9 cellular contexts compared by ENCODE assay signal in the genomic region with DNA sequence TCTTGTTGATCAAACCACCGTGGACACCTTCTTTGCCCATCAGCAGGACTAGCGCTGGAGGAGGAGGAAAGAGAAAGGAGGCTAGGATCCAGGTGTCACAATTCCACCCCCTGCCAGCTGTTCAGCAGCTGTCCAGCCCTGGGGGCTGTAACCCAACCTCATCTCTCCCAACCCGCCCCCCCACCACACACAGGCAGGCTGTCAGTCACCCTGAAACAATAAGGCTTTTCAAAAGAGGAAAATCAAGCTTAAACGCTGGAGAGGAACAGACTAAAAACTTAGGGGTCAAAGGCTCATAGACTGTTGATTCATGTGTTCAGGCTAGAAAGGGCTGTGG. TPM values are rescaled to one million over a fixed set of nuclear protein-coding genes. Genes with fewer than 3 reads are reported as not detected.
DNase-seq lines count a peak whose midpoint lies in the region; FAIRE-seq and TF ChIP-seq lines count a peak whose summit lies in the region.
"Had no signal": no experiment of that assay in that cellular context is flagged by ENCODE, and none has a peak within 500 bp of the region (broad histone marks: within the 10 kb centered on the region; RNA-seq: fewer than 3 reads in every experiment).

No MANE protein-coding gene starts in this region.

- peaks cover 67% of the 10 kb centered on the region for H3F3A ChIP-seq in DOHH2 (ENCODE audit: control insufficient read depth, insufficient read depth)

- H3K27ac ChIP-seq in DOHH2 (ENCODE audit: low read depth, low read length), result peak overlapping the region; percentile 99
- peak overlapping the region; percentile 99 for H3K27ac ChIP-seq in OCI-LY7 (ENCODE audit: low read depth, low read length, poor library complexity, severe bottlenecking)
- no peak overlapping the region for H3K27ac ChIP-seq in endothelial cell of umbilical vein (ENCODE audit: insufficient read depth, low read depth, low read length)
- H3K27ac ChIP-seq in substantia nigra (ENCODE audit: low read depth, low read length, poor library complexity, severe bottlenecking), result no peak overlapping the region

- peaks cover 33% of the 10 kb centered on the region for H3K4me1 Mint-ChIP-seq in progenitor cell of endocrine pancreas (ENCODE audit: low read depth)

- peak; percentile 35 for FAIRE-seq in endothelial cell of umbilical vein (lab: Jason Lieb, UNC)
- FAIRE-seq: islet of Langerhans had no signal

- no peak for TF ChIP-seq POLR2A in endothelial cell of umbilical vein (IDR thresholded peaks at IDR 0.05; ENCODE audit: low read depth, low read length)

- peak overlapping the region; percentile 93 for H3K4me3 ChIP-seq in DOHH2 (ENCODE audit: low read length)
- H3K4me3 ChIP-seq in OCI-LY7 (ENCODE audit: low read depth, low read length, poor library complexity, severe bottlenecking), result peak overlapping the region; percentile 100
- peak overlapping the region in 2 of 3 experiments; percentile 4 to 86 for H3K4me3 ChIP-seq in endothelial cell of umbilical vein (replicated peaks in 1 of 3; ENCODE audit: insufficient read depth in 1 of 3, low read depth in 1 of 3, low read length in 3 of 3)

- peaks cover 13% of the 10 kb centered on the region; the same call in 1 of the 2 replicates for H4K20me1 ChIP-seq in DOHH2 (ENCODE audit: control insufficient read depth, insufficient read depth, low read depth, low read length)
- H4K20me1 ChIP-seq in OCI-LY7 (ENCODE audit: insufficient read depth, low read length), result peaks cover 19% of the 10 kb centered on the region
- no peaks in the 10 kb centered on the region for H4K20me1 ChIP-seq in endothelial cell of umbilical vein (replicated peaks; ENCODE audit: control insufficient read depth, extremely low read depth, insufficient read depth, low read length)

- H3K36me3 Mint-ChIP-seq in progenitor cell of endocrine pancreas (ENCODE audit: insufficient read depth), result peaks cover 8% of the 10 kb centered on the region

- peak overlapping the region; percentile 85 for H3K4me3 Mint-ChIP-seq in progenitor cell of endocrine pancreas (ENCODE audit: low read depth)

- CTCF ChIA-PET in OCI-LY7 (lab: Charles Lee; ENCODE audit: unreplicated experiment) (no interaction called here), endothelial cell of umbilical vein (lab: Charles Lee) (interaction anchor here (0.9 to 2.0 kb wide), 3 partner anchors 21 to 42 kb away, joined by 3 to 8 read pairs (median 4); partner anchors contain the start of genes CAMTA2 and SPAG7)

- H3K79me2 ChIP-seq in DOHH2 (ENCODE audit: control insufficient read depth, low read length), result peaks cover 83% of the 10 kb centered on the region
- peaks cover 69% of the 10 kb centered on the region for H3K79me2 ChIP-seq in OCI-LY7 (ENCODE audit: insufficient read depth, low read depth, low read length)
- peaks cover 73% of the 10 kb centered on the region for H3K79me2 ChIP-seq in endothelial cell of umbilical vein (ENCODE audit: control insufficient read depth, insufficient read depth, low read length)

- H3K4me2 ChIP-seq in DOHH2 (ENCODE audit: low read length) (peak overlapping the region; percentile 94), OCI-LY7 (ENCODE audit: low read length) (peak overlapping the region; percentile 97), endothelial cell of umbilical vein (ENCODE audit: insufficient read depth, low read length) (peak overlapping the region; percentile 93)

- H3K36me3 ChIP-seq in DOHH2 (ENCODE audit: control insufficient read depth, low read length) (peaks cover 75% of the 10 kb centered on the region), OCI-LY7 (ENCODE audit: insufficient read depth, low read length) (peaks cover 73% of the 10 kb centered on the region), endothelial cell of umbilical vein (ENCODE audit: control insufficient read depth in 2 of 2, extremely low read depth in 1 of 2, insufficient read depth in 2 of 2, low read length in 2 of 2) (peaks cover 13 to 28% of the 10 kb centered on the region in 2 experiments)

- intact Hi-C loops in OCI-LY7 (cut with micrococcal nuclease; ENCODE audit: unreplicated experiment) (loop anchor here (10.0 kb wide), 1 partner anchor 249 kb away; the partner anchor contains the start of gene ZNF594), endothelial cell of umbilical vein (cut with micrococcal nuclease) (loop anchor here (1.0 kb wide), 1 partner anchor 40 kb away; no protein-coding TSS in a partner anchor)

- peak overlapping the region; percentile 7 for H3K9ac ChIP-seq in endothelial cell of umbilical vein (replicated peaks; ENCODE audit: extremely low read depth, insufficient read depth, low read length)

- TF ChIP-seq CTCF in DOHH2 (IDR thresholded peaks at IDR 0.05; ENCODE audit: low read depth, low read length, poor library complexity, severe bottlenecking), result no peak
- TF ChIP-seq CTCF in OCI-LY7 (conservative IDR thresholded peaks at IDR 0.05; ENCODE audit: low read length), result no peak
- no peak for TF ChIP-seq CTCF in endothelial cell of umbilical vein (IDR thresholded peaks at IDR 0.05; ENCODE audit: extremely low read depth in 1 of 2, insufficient read depth in 1 of 2, low read depth in 1 of 2, low read length in 2 of 2)
- no peak for TF ChIP-seq CTCF in progenitor cell of endocrine pancreas (IDR thresholded peaks at IDR 0.05; ENCODE audit: unreplicated experiment)

- no peak for DNase-seq in OCI-LY7 (ENCODE audit: low spot score)
- no peak for DNase-seq in endothelial cell of umbilical vein (ENCODE audit: low read depth, low spot score)
- no peak for DNase-seq in progenitor cell of endocrine pancreas (ENCODE audit: low spot score, unreplicated experiment)
- no peak for DNase-seq in OCI-M2 (lab: John Stamatoyannopoulos, UW; ENCODE audit: unreplicated experiment)
- DNase-seq in DMS153 treated with DMSO at 0.1 percent for 48 hours (lab: John Stamatoyannopoulos, UW; ENCODE audit: unreplicated experiment), result no peak
- no peak for DNase-seq in iPS-NIHi7 (ENCODE audit: extremely low spot score)
- no peak for DNase-seq in substantia nigra (lab: John Stamatoyannopoulos, UW)

- H3K4me1 ChIP-seq in DOHH2 (ENCODE audit: control insufficient read depth, low read length), result peaks cover 70% of the 10 kb centered on the region
- peaks cover 66% of the 10 kb centered on the region for H3K4me1 ChIP-seq in OCI-LY7 (ENCODE audit: insufficient read depth, low read length, poor library complexity, severe bottlenecking)
- H3K4me1 ChIP-seq in endothelial cell of umbilical vein (ENCODE audit: control insufficient read depth, extremely low read depth, insufficient read depth, low read length), result peaks cover 35% of the 10 kb centered on the region

- no peaks in the 10 kb centered on the region for H3K27me3 Mint-ChIP-seq in progenitor cell of endocrine pancreas

- dilution Hi-C loops in endothelial cell of umbilical vein (cut with MboI; ENCODE audit: extremely low pct_ligation_motif_present, low sequenced_read_pairs), result no loop called here

- H3K9me1 ChIP-seq in endothelial cell of umbilical vein (replicated peaks; ENCODE audit: control insufficient read depth, extremely low read depth, insufficient read depth, low read length), result no peaks in the 10 kb centered on the region

- H3K9me2 ChIP-seq in DOHH2 (replicated peaks; ENCODE audit: control insufficient read depth, low read length) (no peaks in the 10 kb centered on the region), OCI-LY7 (ENCODE audit: insufficient read depth, low read length) (no peaks in the 10 kb centered on the region)

- no peaks in the 10 kb centered on the region for H3K9me3 ChIP-seq in DOHH2 (ENCODE audit: control insufficient read depth, insufficient read depth, low read length)
- H3K9me3 ChIP-seq in OCI-LY7 (ENCODE audit: low read length), result no peaks in the 10 kb centered on the region
- H3K9me3 ChIP-seq in endothelial cell of umbilical vein (replicated peaks; ENCODE audit: control insufficient read depth, insufficient read depth, low read length), result no peaks in the 10 kb centered on the region

- no TSS peak for BruUV-seq in OCI-LY7 (replicated peaks; lab: Mats Ljungman, UMichigan)
- no TSS peak for BruUV-seq in endothelial cell of umbilical vein (replicated peaks; lab: Mats Ljungman, UMichigan)

- H2AFZ ChIP-seq in OCI-LY7 (ENCODE audit: low read length) (no peak overlapping the region), endothelial cell of umbilical vein (ENCODE audit: low read depth, low read length) (no peak overlapping the region)

- H3K27ac Mint-ChIP-seq in progenitor cell of endocrine pancreas, result peak overlapping the region; percentile 92

- no peaks in the 10 kb centered on the region for H3K9me3 Mint-ChIP-seq in progenitor cell of endocrine pancreas (ENCODE audit: low read depth)

- POLR2A ChIA-PET in OCI-LY7 (lab: Charles Lee), result interaction anchor here (1.5 kb wide), 1 partner anchor 41 kb away, joined by 3 read pairs; no protein-coding TSS in a partner anchor
- POLR2A ChIA-PET in endothelial cell of umbilical vein (lab: Charles Lee), result interaction anchor here (1.7 kb wide), 1 partner anchor 21 kb away, joined by 5 read pairs; the partner anchor contains the start of gene SPAG7

- no peaks in the 10 kb centered on the region for H3K27me3 ChIP-seq in DOHH2 (ENCODE audit: control insufficient read depth, low read length)
- no peaks in the 10 kb centered on the region for H3K27me3 ChIP-seq in endothelial cell of umbilical vein (ENCODE audit: control insufficient read depth in 2 of 2, insufficient read depth in 2 of 2, low read length in 2 of 2)

RNA-seq across cellular contexts. Expression of gene PFN1, which starts 2.4 kb away (rescaled TPM):
- 1,053 and 1,272 TPM in 2 replicates for total RNA-seq in OCI-LY7 (2014; rRNA removed; shearing (Covaris generic))
- total RNA-seq in OCI-LY7 (2022) (950 and 1,053 TPM in 2 replicates), endothelial cell of umbilical vein (1,167 and 1,191 TPM in 2 replicates), progenitor cell of endocrine pancreas (372 and 404 TPM in 2 replicates)
- polyA plus RNA-seq in endothelial cell of umbilical vein, result 1,577 and 1,770 TPM in 2 replicates
- 1,411 and 1,601 TPM in 2 replicates for polyA plus RNA-seq in endothelial cell of umbilical vein (2011; cell fraction: cytosol; rRNA removed)
- 507 and 521 TPM in 2 replicates for polyA plus RNA-seq in endothelial cell of umbilical vein (2011; cell fraction: nucleus; rRNA removed)
- polyA plus RNA-seq in endothelial cell of umbilical vein (2012), result 1,624 and 1,668 TPM in 2 replicates
- 559 and 621 TPM in 2 replicates for polyA minus RNA-seq in endothelial cell of umbilical vein
- 1,189 TPM for polyA minus RNA-seq in endothelial cell of umbilical vein (2011; cell fraction: cytosol; rRNA and poly(A)+ RNA removed)
- 141 and 191 TPM in 2 replicates for polyA minus RNA-seq in endothelial cell of umbilical vein (2011; cell fraction: nucleus; rRNA and poly(A)+ RNA removed)

RNA-seq across cellular contexts. Expression of gene ENO3, which starts 5.0 kb away (rescaled TPM):
- total RNA-seq in OCI-LY7 (2014; rRNA removed; shearing (Covaris generic)), result 14.6 and 24.6 TPM in 2 replicates
- total RNA-seq in OCI-LY7 (2022), result 79.4 and 80.4 TPM in 2 replicates
- total RNA-seq in endothelial cell of umbilical vein, result 5.1 and 5.5 TPM in 2 replicates
- polyA plus RNA-seq in endothelial cell of umbilical vein, result 5.9 and 6.5 TPM in 2 replicates
- 1.6 and 2.1 TPM in 2 replicates for polyA plus RNA-seq in endothelial cell of umbilical vein (2011; cell fraction: cytosol; rRNA removed)
- 42.3 and 47.5 TPM in 2 replicates for polyA plus RNA-seq in endothelial cell of umbilical vein (2011; cell fraction: nucleus; rRNA removed)
- polyA plus RNA-seq in endothelial cell of umbilical vein (2012), result 4.4 and 4.5 TPM in 2 replicates
- 1.4 and 2.1 TPM in 2 replicates for polyA minus RNA-seq in endothelial cell of umbilical vein
- 30.8 TPM for polyA minus RNA-seq in endothelial cell of umbilical vein (2011; cell fraction: cytosol; rRNA and poly(A)+ RNA removed)
- 2.9 and 4.3 TPM in 2 replicates for polyA minus RNA-seq in endothelial cell of umbilical vein (2011; cell fraction: nucleus; rRNA and poly(A)+ RNA removed)
- total RNA-seq in progenitor cell of endocrine pancreas, result 23.4 and 25.8 TPM in 2 replicates

RNA-seq across cellular contexts. Expression of gene RNF167, which starts 5.8 kb away (rescaled TPM):
- 31.4 and 46.5 TPM in 2 replicates for total RNA-seq in OCI-LY7 (2014; rRNA removed; shearing (Covaris generic))
- 120 and 124 TPM in 2 replicates for total RNA-seq in OCI-LY7 (2022)
- total RNA-seq in endothelial cell of umbilical vein, result 60.2 and 61.0 TPM in 2 replicates
- polyA plus RNA-seq in endothelial cell of umbilical vein, result 87.6 and 121 TPM in 2 replicates
- 89.6 and 94.4 TPM in 2 replicates for polyA plus RNA-seq in endothelial cell of umbilical vein (2011; cell fraction: cytosol; rRNA removed)
- polyA plus RNA-seq in endothelial cell of umbilical vein (2011; cell fraction: nucleus; rRNA removed), result 92.1 and 116 TPM in 2 replicates
- polyA plus RNA-seq in endothelial cell of umbilical vein (2012), result 71.6 and 77.0 TPM in 2 replicates
- 69.9 and 71.4 TPM in 2 replicates for polyA minus RNA-seq in endothelial cell of umbilical vein
- 120 TPM for polyA minus RNA-seq in endothelial cell of umbilical vein (2011; cell fraction: cytosol; rRNA and poly(A)+ RNA removed)
- 18.8 and 28.9 TPM in 2 replicates for polyA minus RNA-seq in endothelial cell of umbilical vein (2011; cell fraction: nucleus; rRNA and poly(A)+ RNA removed)
- 97.4 and 106 TPM in 2 replicates for total RNA-seq in progenitor cell of endocrine pancreas

RNA-seq across cellular contexts. Expression of gene SLC25A11, which starts 6.1 kb away (rescaled TPM):
- 59.6 and 80.6 TPM in 2 replicates for total RNA-seq in OCI-LY7 (2014; rRNA removed; shearing (Covaris generic))
- total RNA-seq in OCI-LY7 (2022) (66.8 and 68.2 TPM in 2 replicates), endothelial cell of umbilical vein (50.2 and 58.2 TPM in 2 replicates), progenitor cell of endocrine pancreas (46.8 and 47.4 TPM in 2 replicates)
- polyA plus RNA-seq in endothelial cell of umbilical vein, result 95.2 and 110 TPM in 2 replicates
- 58.8 and 69.9 TPM in 2 replicates for polyA plus RNA-seq in endothelial cell of umbilical vein (2011; cell fraction: cytosol; rRNA removed)
- 36.2 and 41.8 TPM in 2 replicates for polyA plus RNA-seq in endothelial cell of umbilical vein (2011; cell fraction: nucleus; rRNA removed)
- polyA plus RNA-seq in endothelial cell of umbilical vein (2012), result 43.6 and 61.0 TPM in 2 replicates
- polyA minus RNA-seq in endothelial cell of umbilical vein, result 49.5 and 53.3 TPM in 2 replicates
- 31.9 TPM for polyA minus RNA-seq in endothelial cell of umbilical vein (2011; cell fraction: cytosol; rRNA and poly(A)+ RNA removed)
- 16.2 and 18.0 TPM in 2 replicates for polyA minus RNA-seq in endothelial cell of umbilical vein (2011; cell fraction: nucleus; rRNA and poly(A)+ RNA removed)

RNA-seq across cellular contexts. Expression of gene GP1BA, which starts 13.8 kb away (rescaled TPM):
- total RNA-seq in OCI-LY7 (2014; rRNA removed; shearing (Covaris generic)), result not detected in 2 replicates
- total RNA-seq in OCI-LY7 (2022), result not detected in 2 replicates
- total RNA-seq in endothelial cell of umbilical vein, result not detected in 2 replicates
- polyA plus RNA-seq in endothelial cell of umbilical vein, result not detected in 2 replicates
- not detected in 2 replicates for polyA plus RNA-seq in endothelial cell of umbilical vein (2011; cell fraction: cytosol; rRNA removed)
- polyA plus RNA-seq in endothelial cell of umbilical vein (2011; cell fraction: nucleus; rRNA removed), result not detected in 2 replicates
- 0.35 and 0.70 TPM in 2 replicates for polyA plus RNA-seq in endothelial cell of umbilical vein (2012)
- polyA minus RNA-seq in endothelial cell of umbilical vein, result not detected in 2 replicates
- polyA minus RNA-seq in endothelial cell of umbilical vein (2011; cell fraction: cytosol; rRNA and poly(A)+ RNA removed), result not detected
- polyA minus RNA-seq in endothelial cell of umbilical vein (2011; cell fraction: nucleus; rRNA and poly(A)+ RNA removed), result not detected in 2 replicates
- not detected in 2 replicates for total RNA-seq in progenitor cell of endocrine pancreas

Comparison
In these comparisons a context has a peak if more than half of its experiments do, and no peak if none do; other contexts are left out.
1. H3K27ac ChIP-seq: peak in DOHH2 (single experiment) and OCI-LY7 (single experiment); none in endothelial cell of umbilical vein (single experiment) and substantia nigra (single experiment).
2. H3K4me3 ChIP-seq: peak in every context shown above with its lines; median percentile 100 in OCI-LY7; 93 in DOHH2; 45 in endothelial cell of umbilical vein.
3. Peak in every context shown above with its lines, with median percentiles within 50 percentile points of each other: H3K4me2 ChIP-seq.